ENCODE assay signal across 25 cellular contexts in genomic region chr13:48985751-48986150, GRCh38. TPM values are rescaled to one million over a fixed set of nuclear protein-coding genes. Genes with fewer than 3 reads are reported as not detected.
DNase-seq lines count a peak whose midpoint lies in the region; ATAC-seq, FAIRE-seq and TF ChIP-seq lines count a peak whose summit lies in the region.
"Had no signal": no experiment of that assay in that cellular context is flagged by ENCODE, and none has a peak within 500 bp of the region (broad histone marks: within the 10 kb centered on the region; RNA-seq: fewer than 3 reads in every experiment).

No MANE protein-coding gene starts in this region.

- CTCF ChIA-PET in GM12878 (lab: Yijun Ruan, JAX), result no interaction called here
- CTCF ChIA-PET in naive thymus-derived CD4-positive, alpha-beta T cell (lab: Charles Lee), result interaction anchor here (1.3 kb wide), 1 partner anchor 11 kb away, joined by 5 read pairs; the partner anchor contains the start of gene FNDC3A

- no peak overlapping the region for H3K9ac ChIP-seq in GM12878 (ENCODE audit: control insufficient read depth, insufficient read depth, low read length)
- no peak overlapping the region for H3K9ac ChIP-seq in rectal smooth muscle tissue (ENCODE audit: low read length)
- H3K9ac ChIP-seq: BLaER1, SK-N-SH had no signal

- no peak overlapping the region for H3K4me2 ChIP-seq in GM12878 (ENCODE audit: control insufficient read depth, insufficient read depth)
- H3K4me2 ChIP-seq: BLaER1, SK-N-SH had no signal

- no peak for TF ChIP-seq RAD21 in GM12878 (IDR thresholded peaks at IDR 0.05; ENCODE audit: insufficient read depth, low read depth, low read length)

- SMC1A ChIA-PET in GM12878 (lab: Charles Lee; ENCODE audit: uncharacterized antibody, unreplicated experiment), result no interaction called here

- H3K4me3 ChIP-seq in GM12878, result no peak overlapping the region
- no peak overlapping the region for H3K4me3 ChIP-seq in fibroblast of mammary gland (ENCODE audit: control insufficient read depth, low read depth, low read length)
- H3K4me3 ChIP-seq in rectal smooth muscle tissue (ENCODE audit: low read length), result no peak overlapping the region
- no peak overlapping the region for H3K4me3 ChIP-seq in naive thymus-derived CD4-positive, alpha-beta T cell (ENCODE audit: low read length)
- H3K4me3 ChIP-seq: BLaER1 had no signal

- peaks cover 67% of the 10 kb centered on the region for H3K79me2 ChIP-seq in GM12878 (ENCODE audit: control insufficient read depth, insufficient read depth, low read length)

- no peak overlapping the region for H3K27ac ChIP-seq in GM12878 (ENCODE audit: control insufficient read depth, insufficient read depth)
- H3K27ac ChIP-seq in rectal smooth muscle tissue (ENCODE audit: low read depth, low read length), result peak overlapping the region; percentile 14
- no peak overlapping the region for H3K27ac ChIP-seq in naive thymus-derived CD4-positive, alpha-beta T cell (ENCODE audit: low read depth, low read length)
- H3K27ac ChIP-seq: BLaER1 had no signal

- H3K36me3 Mint-ChIP-seq in naive thymus-derived CD4-positive, alpha-beta T cell, result peaks cover 0 to 23% (median 10%) of the 10 kb centered on the region in 5 donors

- TF ChIP-seq CTCF in GM12878 (IDR thresholded peaks at IDR 0.05 in 2 of 3, conservative IDR thresholded peaks at IDR 0.05 in 1 of 3; ENCODE audit: control insufficient read depth in 2 of 3, extremely low read depth in 1 of 3, insufficient read depth in 1 of 3, low read depth in 3 of 3, low read length in 3 of 3) (no peak), fibroblast of mammary gland (conservative IDR thresholded peaks at IDR 0.05; ENCODE audit: control insufficient read depth, insufficient read depth, low read depth, low read length) (no peak)

- TF ChIP-seq POLR2A in GM12878 (IDR thresholded peaks at IDR 0.05; ENCODE audit: low read depth, low read length), result no peak

- FAIRE-seq in GM19239 (lab: Jason Lieb, UNC), result peak; percentile 8
- no peak for FAIRE-seq in GM12878 (lab: Jason Lieb, UNC)
- FAIRE-seq: GM12892 had no signal

- in situ Hi-C loops in GM12878 (cut with MboI), result loop anchor here (10.0 kb wide), 1 partner anchor 469 kb away; no protein-coding TSS in a partner anchor

- no peak for TF ChIP-seq EP300 in GM12878 (IDR thresholded peaks at IDR 0.05; ENCODE audit: borderline replicate concordance in 1 of 2, control insufficient read depth in 1 of 2, low read depth in 2 of 2, low read length in 2 of 2)

- H3K27ac Mint-ChIP-seq in naive thymus-derived CD4-positive, alpha-beta T cell, result no peak overlapping the region

- H3K27me3 Mint-ChIP-seq in naive thymus-derived CD4-positive, alpha-beta T cell, result no peaks in the 10 kb centered on the region
- H3K27me3 Mint-ChIP-seq: CD4-positive, alpha-beta memory T cell had no signal

- H3K9me3 Mint-ChIP-seq in naive thymus-derived CD4-positive, alpha-beta T cell, result peaks cover 0 to 11% (median 2%) of the 10 kb centered on the region in 11 donors

- RAD21 ChIA-PET in GM12878 (lab: Charles Lee; ENCODE audit: unreplicated experiment), result no interaction called here

- H3K4me1 ChIP-seq in GM12878 (ENCODE audit: control insufficient read depth, insufficient read depth, low read length) (peaks cover 3% of the 10 kb centered on the region; the same call in 1 of the 2 replicates), rectal smooth muscle tissue (ENCODE audit: control insufficient read depth, insufficient read depth, low read length) (peaks cover 5% of the 10 kb centered on the region)
- H3K4me1 ChIP-seq in naive thymus-derived CD4-positive, alpha-beta T cell (ENCODE audit: control insufficient read depth in 2 of 2, insufficient read depth in 2 of 2, low read length in 2 of 2), result no peaks in the 10 kb centered on the region

- H3K36me3 ChIP-seq in GM12878 (ENCODE audit: control insufficient read depth in 2 of 2, insufficient read depth in 2 of 2, low read length in 1 of 2) (0 out of 4 replicates have a peak, but pooled peaks cover 0 to 2% of the 10 kb centered on the region in 2 experiments), rectal smooth muscle tissue (ENCODE audit: control insufficient read depth, insufficient read depth, low read length) (no peaks in the 10 kb centered on the region)
- H3K36me3 ChIP-seq in naive thymus-derived CD4-positive, alpha-beta T cell (ENCODE audit: control insufficient read depth in 2 of 3, insufficient read depth in 3 of 3, low read length in 3 of 3), result no peaks in the 10 kb centered on the region

- H4K20me1 ChIP-seq in GM12878 (ENCODE audit: control insufficient read depth, insufficient read depth), result no peaks in the 10 kb centered on the region

- intact Hi-C loops in GM12878 (cut with micrococcal nuclease; ENCODE audit: unreplicated experiment), result no loop called here
- intact Hi-C loops in naive thymus-derived CD4-positive, alpha-beta T cell (cut with micrococcal nuclease), result no loop called here

- H3K27me3 ChIP-seq in GM12878 (replicated peaks in 1 of 2; ENCODE audit: control insufficient read depth in 2 of 2, insufficient read depth in 2 of 2, low read length in 1 of 2) (no peaks in the 10 kb centered on the region), rectal smooth muscle tissue (ENCODE audit: control insufficient read depth, insufficient read depth, low read length) (no peaks in the 10 kb centered on the region)
- H3K27me3 ChIP-seq in naive thymus-derived CD4-positive, alpha-beta T cell (ENCODE audit: control insufficient read depth in 2 of 2, insufficient read depth in 2 of 2, low read length in 2 of 2), result no peaks in the 10 kb centered on the region
- H3K27me3 ChIP-seq: BLaER1 had no signal

- H3K4me1 Mint-ChIP-seq in naive thymus-derived CD4-positive, alpha-beta T cell, result peaks cover 8 to 45% (median 31%) of the 10 kb centered on the region in 7 donors

- peak; percentile 20; the same call in 1 of the 3 replicates for ATAC-seq in GM12878
- ATAC-seq in naive thymus-derived CD4-positive, alpha-beta T cell, result no peak
- no peak for ATAC-seq in HG03571 (IDR thresholded peaks at IDR 0.05; ENCODE audit: unreplicated experiment)
- ATAC-seq: Panc1 had no signal

- no peak for DNase-seq in GM19239 (ENCODE audit: insufficient read length, low spot score)
- DNase-seq in GM12878 (ENCODE audit: low read depth, low spot score), result no peak
- peak; percentile 23 for DNase-seq in fibroblast of mammary gland (ENCODE audit: low read depth)
- DNase-seq in naive thymus-derived CD4-positive, alpha-beta T cell, result no peak
- no peak for DNase-seq in NCI-H187 (lab: John Stamatoyannopoulos, UW)
- DNase-seq: CD4-positive, alpha-beta memory T cell; DMS153; GOT3; HCEC 1CT; Kasumi-1; MM.1S; NCI-H1048; NCI-H1436; NCI-H1930; NCI-H2227 treated with DMSO at 0.1 percent for 48 hours; NCI-H510A; NCI-H748 treated with DMSO at 0.1 percent for 48 hours; NK-92 treated with Interleukin-12 subunit alpha and Interleukin-12 subunit beta, amount 100 ng/mL, for 24 hours; SIG-M5; SK-N-SH had no signal

- H2AFZ ChIP-seq in GM12878 (ENCODE audit: control insufficient read depth, low read depth, low read length), result no peak overlapping the region

- POLR2A ChIA-PET in GM12878 (lab: Charles Lee), result no interaction called here
- POLR2A ChIA-PET in naive thymus-derived CD4-positive, alpha-beta T cell (lab: Charles Lee), result interaction anchor here (0.6 kb wide), 1 partner anchor 8 kb away, joined by 3 read pairs; no protein-coding TSS in a partner anchor

- 100% methylated on average over 2 of the region's 2 CpGs for WGBS in GM12878 (ENCODE audit: insufficient coverage, insufficient replicate concordance, low lambda C conversion rate, missing lambda C conversion rate)

- no TSS peak for BruUV-seq in GM12878 (replicated peaks; lab: Mats Ljungman, UMichigan)

- peaks cover 4% of the 10 kb centered on the region for H3K9me3 ChIP-seq in GM12878 (replicated peaks; ENCODE audit: control insufficient read depth, insufficient read depth, low read length)
- H3K9me3 ChIP-seq in naive thymus-derived CD4-positive, alpha-beta T cell (ENCODE audit: control insufficient read depth in 2 of 3, low read length in 3 of 3), result peaks cover 0 to 3% (median 0%) of the 10 kb centered on the region in 3 experiments

- H3K4me3 Mint-ChIP-seq in naive thymus-derived CD4-positive, alpha-beta T cell, result no peak overlapping the region
- H3K4me3 Mint-ChIP-seq: CD4-positive, alpha-beta memory T cell had no signal

TF ChIP-seq in GM12878, 131 proteins besides CTCF, POLR2A, EP300 and RAD21 (continues in another document):
- TF ChIP-seq PAX5 (IDR thresholded peaks at IDR 0.05; ENCODE audit: borderline replicate concordance, low read depth, low read length), result no peak
- TF ChIP-seq RELB (IDR thresholded peaks at IDR 0.05; ENCODE audit: low read depth), result no peak
- no peak for TF ChIP-seq CBX3 (IDR thresholded peaks at IDR 0.05; ENCODE audit: borderline replicate concordance, low read depth)

RNA-seq across cellular contexts. Expression of gene FNDC3A, which starts 10.0 kb away (rescaled TPM):
- total RNA-seq in GM12878 (2013; cell fraction: nucleolus; rRNA removed), result 139 and 143 TPM in 2 replicates
- 25.0 and 27.9 TPM in 2 replicates for total RNA-seq in GM12878 (2014; rRNA removed)
- total RNA-seq in GM12878 (2014; rRNA removed; fragmentation: Illumina TruSeq; extraction: Trizol), result 32.2 and 33.6 TPM in 2 replicates
- total RNA-seq in GM12878 (2021), result 23.6 and 26.2 TPM in 2 replicates
- polyA plus RNA-seq in GM12878 (2011; ENCODE audit: low read depth), result 16.8 TPM
- 46.4 and 63.8 TPM in 2 replicates for polyA plus RNA-seq in GM12878 (2011; rRNA removed)
- polyA plus RNA-seq in GM12878 (2011; cell fraction: cytosol; rRNA removed), result 20.2 and 24.0 TPM in 2 replicates
- polyA plus RNA-seq in GM12878 (2011; cell fraction: nucleus; rRNA removed), result 44.8 and 48.2 TPM in 2 replicates
- 17.2 and 24.4 TPM in 2 replicates for polyA plus RNA-seq in GM12878 (2012)
- 29.2 and 36.0 TPM in 2 replicates for polyA plus RNA-seq in GM12878 (2014; fragmentation: Illumina TruSeq; extraction: Trizol)
- polyA plus RNA-seq in GM12878 (2014; fragmentation: Nextera tagmentation; extraction: Ambion mirVana), result 1 to 10 TPM; 6.3 to 8.4 TPM
- polyA plus RNA-seq in GM12878 (2014; rRNA removed), result 15.6 and 20.5 TPM in 2 replicates
- polyA plus RNA-seq in GM12878 (2016; fragmentation: Nextera tagmentation; extraction: Ambion mirVana), result 10 to 100 TPM; 14.6 to 15.7 TPM
- polyA minus RNA-seq in GM12878 (2011; rRNA and poly(A)+ RNA removed), result 84.8 and 124 TPM in 2 replicates
- polyA minus RNA-seq in GM12878 (2011; cell fraction: cytosol; rRNA and poly(A)+ RNA removed), result 18.0 and 19.6 TPM in 2 replicates
- polyA minus RNA-seq in GM12878 (2011; cell fraction: nucleus; rRNA and poly(A)+ RNA removed), result 46.8 and 64.9 TPM in 2 replicates
- 10 to 100 TPM; 34.2 to 46.4 (median 39.1) TPM for total RNA-seq in naive thymus-derived CD4-positive, alpha-beta T cell
- polyA plus RNA-seq in naive thymus-derived CD4-positive, alpha-beta T cell, result 10 to 100 TPM; 12.0 to 12.2 TPM
